In the genomic region with DNA sequence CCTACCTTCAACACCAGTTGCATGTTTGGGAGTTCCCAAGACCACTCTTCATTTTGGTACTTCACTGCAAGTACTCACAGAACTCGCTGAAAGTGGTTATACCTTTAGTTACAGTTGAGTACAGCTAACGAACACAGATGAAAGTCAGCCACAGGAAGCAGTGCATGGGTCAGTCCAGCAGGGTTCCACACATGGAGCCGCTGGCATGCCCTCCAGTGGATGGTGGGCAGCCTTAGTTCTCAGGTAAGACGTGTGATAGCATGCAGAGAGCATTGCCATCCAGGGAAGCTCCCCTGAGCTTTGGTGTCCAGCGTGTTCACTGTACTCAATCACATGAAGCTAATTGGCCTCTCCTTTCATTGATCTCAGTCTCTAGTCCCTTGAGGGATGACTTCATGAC, we compare ENCODE assay signal across 15 cellular contexts.
DNase-seq lines count a peak whose midpoint lies in the region; ATAC-seq and TF ChIP-seq lines count a peak whose summit lies in the region.
"Had no signal": no experiment of that assay in that cellular context is flagged by ENCODE, and none has a peak within 500 bp of the region (broad histone marks: within the 10 kb centered on the region; RNA-seq: fewer than 3 reads in every experiment).

No MANE protein-coding gene starts in this region.

- H3K9me3 Mint-ChIP-seq in activated CD4-positive, alpha-beta T cell treated with anti-CD3 and anti-CD28 coated beads, Interleukin-2, amount 10 ng/mL, durations not matched to agents 24 days and 14 days: peaks cover 8% of the 10 kb centered on the region
- no peaks in the 10 kb centered on the region for H3K9me3 Mint-ChIP-seq in CD8-positive, alpha-beta T cell
- peaks cover 29% of the 10 kb centered on the region for H3K9me3 Mint-ChIP-seq in activated T-helper 2 cell treated with anti-CD3 and anti-CD28 coated beads, Interferon-gamma antibody, Interleukin-2, Interleukin-4, amounts not matched to agents 10 μg/mL and 5 μg/mL and 100 μg/mL, durations not matched to agents 14 hours and 24 hours and 36 hours

- H3K4me1 Mint-ChIP-seq in activated CD4-positive, alpha-beta T cell treated with anti-CD3 and anti-CD28 coated beads, Interleukin-2, amount 10 ng/mL, durations not matched to agents 24 days and 14 days: peaks cover 43% of the 10 kb centered on the region
- peaks cover 71% of the 10 kb centered on the region for H3K4me1 Mint-ChIP-seq in CD8-positive, alpha-beta T cell (ENCODE audit: low read depth)
- peaks cover 55% of the 10 kb centered on the region for H3K4me1 Mint-ChIP-seq in activated T-helper 2 cell treated with anti-CD3 and anti-CD28 coated beads, Interferon-gamma antibody, Interleukin-2, Interleukin-4, amounts not matched to agents 10 μg/mL and 5 μg/mL and 100 μg/mL, durations not matched to agents 14 hours and 24 hours and 36 hours (ENCODE audit: low read depth)

- POLR2A ChIA-PET in CD8-positive, alpha-beta T cell (lab: Charles Lee): interaction anchor here (1.9 kb wide), 1 partner anchor 12 kb away, joined by 4 read pairs; no protein-coding TSS in a partner anchor

- no peak for TF ChIP-seq POLR2A in esophagus muscularis mucosa (IDR thresholded peaks at IDR 0.05; ENCODE audit: low read depth)

- DNase-seq in activated CD4-positive, alpha-beta T cell treated with anti-CD3 and anti-CD28 coated beads, Interleukin-2, amount 10 ng/mL, durations not matched to agents 24 days and 14 days: no peak
- DNase-seq in activated CD4-positive, alpha-beta T cell treated with anti-CD3 and anti-CD28 coated beads, Interleukin-2, amount 50 U/mL, for 4 hours: no peak
- no peak for DNase-seq in CD8-positive, alpha-beta T cell
- DNase-seq in activated T-helper 2 cell treated with anti-CD3 and anti-CD28 coated beads, Interferon-gamma antibody, Interleukin-2, Interleukin-4, amounts not matched to agents 10 μg/mL and 5 μg/mL and 100 μg/mL, durations not matched to agents 14 hours and 24 hours and 36 hours (ENCODE audit: low spot score): no peak
- DNase-seq in esophagus muscularis mucosa (ENCODE audit: extremely low spot score): peak; percentile 81
- DNase-seq in SHP77 treated with DMSO at 0.1 percent for 48 hours (lab: John Stamatoyannopoulos, UW): no peak
- DNase-seq in NCI-H446 (lab: John Stamatoyannopoulos, UW): no peak
- DNase-seq: COR-L47, MV-4-11, NCI-H1436, NCI-H2029 treated with DMSO at 0.1 percent for 48 hours, NCI-H510A treated with DMSO at 0.1 percent for 48 hours, Peyer's patch had no signal

- TF ChIP-seq CTCF in CD8-positive, alpha-beta T cell (IDR thresholded peaks at IDR 0.05): no peak
- no peak for TF ChIP-seq CTCF in esophagus muscularis mucosa (IDR thresholded peaks at IDR 0.05)

- no peaks in the 10 kb centered on the region for H3K36me3 ChIP-seq in CD8-positive, alpha-beta T cell (ENCODE audit: insufficient read depth, low read length)
- no peaks in the 10 kb centered on the region for H3K36me3 ChIP-seq in esophagus muscularis mucosa
- H3K36me3 ChIP-seq: BLaER1 treated with 17β-estradiol and CSF1 and Interleukin-3, amounts not matched to agents 10 nM and 100 nM; Peyer's patch had no signal

- no peaks in the 10 kb centered on the region for H3K27me3 ChIP-seq in CD8-positive, alpha-beta T cell (ENCODE audit: insufficient read depth, low read length)
- no peaks in the 10 kb centered on the region for H3K27me3 ChIP-seq in esophagus muscularis mucosa
- H3K27me3 ChIP-seq: BLaER1 treated with 17β-estradiol and CSF1 and Interleukin-3, amounts not matched to agents 10 nM and 100 nM; Peyer's patch had no signal

- H3K27me3 Mint-ChIP-seq in activated CD4-positive, alpha-beta T cell treated with anti-CD3 and anti-CD28 coated beads, Interleukin-2, amount 10 ng/mL, durations not matched to agents 24 days and 14 days: no peaks in the 10 kb centered on the region
- no peaks in the 10 kb centered on the region for H3K27me3 Mint-ChIP-seq in CD8-positive, alpha-beta T cell (ENCODE audit: low read depth)
- no peaks in the 10 kb centered on the region for H3K27me3 Mint-ChIP-seq in activated T-helper 2 cell treated with anti-CD3 and anti-CD28 coated beads, Interferon-gamma antibody, Interleukin-2, Interleukin-4, amounts not matched to agents 10 μg/mL and 5 μg/mL and 100 μg/mL, durations not matched to agents 14 hours and 24 hours and 36 hours (ENCODE audit: low read depth)

- peak; percentile 21 for ATAC-seq in CD8-positive, alpha-beta T cell
- no peak for ATAC-seq in GM21723 (IDR thresholded peaks at IDR 0.05; ENCODE audit: unreplicated experiment)

- peaks cover 85% of the 10 kb centered on the region for H3K36me3 Mint-ChIP-seq in activated CD4-positive, alpha-beta T cell treated with anti-CD3 and anti-CD28 coated beads, Interleukin-2, amount 10 ng/mL, durations not matched to agents 24 days and 14 days (ENCODE audit: low read depth)
- H3K36me3 Mint-ChIP-seq in CD8-positive, alpha-beta T cell: peaks cover 22% of the 10 kb centered on the region
- peaks cover 94% of the 10 kb centered on the region for H3K36me3 Mint-ChIP-seq in activated T-helper 2 cell treated with anti-CD3 and anti-CD28 coated beads, Interferon-gamma antibody, Interleukin-2, Interleukin-4, amounts not matched to agents 10 μg/mL and 5 μg/mL and 100 μg/mL, durations not matched to agents 14 hours and 24 hours and 36 hours (ENCODE audit: low read depth)

- H3K27ac Mint-ChIP-seq in activated CD4-positive, alpha-beta T cell treated with anti-CD3 and anti-CD28 coated beads, Interleukin-2, amount 10 ng/mL, durations not matched to agents 24 days and 14 days: peak overlapping the region; percentile 47
- H3K27ac Mint-ChIP-seq in CD8-positive, alpha-beta T cell: peak overlapping the region; percentile 93
- peak overlapping the region; percentile 64 for H3K27ac Mint-ChIP-seq in activated T-helper 2 cell treated with anti-CD3 and anti-CD28 coated beads, Interferon-gamma antibody, Interleukin-2, Interleukin-4, amounts not matched to agents 10 μg/mL and 5 μg/mL and 100 μg/mL, durations not matched to agents 14 hours and 24 hours and 36 hours

- 91% methylated on average over 5 of the region's 5 CpGs for WGBS in esophagus muscularis mucosa

- H3K4me3 ChIP-seq in CD8-positive, alpha-beta T cell (ENCODE audit: low read depth, low read length): no peak overlapping the region
- H3K4me3 ChIP-seq in esophagus muscularis mucosa: no peak overlapping the region
- H3K4me3 ChIP-seq: BLaER1 treated with 17β-estradiol and CSF1 and Interleukin-3, amounts not matched to agents 10 nM and 100 nM; Peyer's patch had no signal

- H3K4me1 ChIP-seq in CD8-positive, alpha-beta T cell (ENCODE audit: insufficient read depth, low read length): peaks cover 9% of the 10 kb centered on the region
- H3K4me1 ChIP-seq in esophagus muscularis mucosa: no peaks in the 10 kb centered on the region
- H3K4me1 ChIP-seq: Peyer's patch had no signal

- no peak overlapping the region for H3K27ac ChIP-seq in CD8-positive, alpha-beta T cell (ENCODE audit: low read depth, low read length)
- no peak overlapping the region for H3K27ac ChIP-seq in esophagus muscularis mucosa (replicated peaks in 1 of 4)
- H3K27ac ChIP-seq: BLaER1 treated with 17β-estradiol and CSF1 and Interleukin-3, amounts not matched to agents 10 nM and 100 nM had no signal

- intact Hi-C loops in activated CD4-positive, alpha-beta T cell treated with anti-CD3 and anti-CD28 coated beads, Interleukin-2, amount 10 ng/mL, durations not matched to agents 24 days and 14 days (cut with micrococcal nuclease): no loop called here
- intact Hi-C loops in CD8-positive, alpha-beta T cell (cut with DNase I, micrococcal nuclease): loop anchor here in 1 of 2 experiments (5.0 kb wide), 1 partner anchor 60 kb away; no protein-coding TSS in a partner anchor
- intact Hi-C loops in activated T-helper 2 cell treated with anti-CD3 and anti-CD28 coated beads, Interferon-gamma antibody, Interleukin-2, Interleukin-4, amounts not matched to agents 10 μg/mL and 5 μg/mL and 100 μg/mL, durations not matched to agents 14 hours and 24 hours and 36 hours (cut with micrococcal nuclease): no loop called here
- intact Hi-C loops in esophagus muscularis mucosa (cut with DNase I): no loop called here

- H3K9me3 ChIP-seq in CD8-positive, alpha-beta T cell (ENCODE audit: low read length): no peaks in the 10 kb centered on the region
- no peaks in the 10 kb centered on the region for H3K9me3 ChIP-seq in esophagus muscularis mucosa
- H3K9me3 ChIP-seq: BLaER1 treated with 17β-estradiol and CSF1 and Interleukin-3, amounts not matched to agents 10 nM and 100 nM; Peyer's patch had no signal

- no peak for TF ChIP-seq EP300 in esophagus muscularis mucosa (IDR thresholded peaks at IDR 0.05)

- CTCF ChIA-PET in CD8-positive, alpha-beta T cell (lab: Charles Lee): no interaction called here

- H3K4me3 Mint-ChIP-seq in activated CD4-positive, alpha-beta T cell treated with anti-CD3 and anti-CD28 coated beads, Interleukin-2, amount 10 ng/mL, durations not matched to agents 24 days and 14 days: peak overlapping the region; percentile 23
- H3K4me3 Mint-ChIP-seq in CD8-positive, alpha-beta T cell: peak overlapping the region; percentile 48
- peak overlapping the region; percentile 46 for H3K4me3 Mint-ChIP-seq in activated T-helper 2 cell treated with anti-CD3 and anti-CD28 coated beads, Interferon-gamma antibody, Interleukin-2, Interleukin-4, amounts not matched to agents 10 μg/mL and 5 μg/mL and 100 μg/mL, durations not matched to agents 14 hours and 24 hours and 36 hours (ENCODE audit: low read depth)
